ENCODE assay signal across 23 cellular contexts in the genomic region with DNA sequence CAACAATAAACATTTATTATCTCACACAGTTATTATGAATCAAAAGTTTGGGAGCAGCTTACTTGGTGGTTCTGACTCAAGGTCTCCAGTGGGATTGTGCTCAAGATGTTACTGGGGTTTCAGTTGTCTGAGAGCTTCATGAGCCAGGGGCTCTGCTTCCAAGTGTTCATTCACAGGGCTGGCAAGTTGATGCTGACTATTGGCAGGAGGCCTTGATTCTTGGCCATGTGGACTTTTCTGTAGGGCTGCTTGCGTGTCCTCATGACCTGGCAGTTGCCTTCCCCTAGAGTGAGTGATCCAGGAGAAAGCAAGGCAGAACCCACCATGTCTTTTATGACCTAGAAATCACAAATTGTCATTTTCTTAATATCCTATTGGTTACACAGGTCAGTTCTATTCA.
"Had no signal": no experiment of that assay in that cellular context is flagged by ENCODE, and none has a peak within 500 bp of the region (broad histone marks: within the 10 kb centered on the region; RNA-seq: fewer than 3 reads in every experiment).

No MANE protein-coding gene starts in this region.

- H3K9me3 ChIP-seq: esophagus muscularis mucosa, heart right ventricle, mucosa of descending colon, neutrophil, sigmoid colon, testis, tibial artery had no signal

- ATAC-seq: left colon; mucosa of descending colon; natural killer cell treated with Interleukin-12 subunit alpha and Interleukin-12 subunit beta and Interleukin-15 and Interleukin-18, amount 100 ng/mL, for 72 hours; stimulated activated effector memory CD8-positive, alpha-beta T cell treated with anti-CD3 and anti-CD28 coated beads, Interleukin-12 subunit alpha, Interleukin-12 subunit beta, amount 100 ng/mL, for 72 hours; stimulated activated naive CD8-positive, alpha-beta T cell treated with anti-CD3 and anti-CD28 coated beads, Interleukin-15, Interleukin-2, amounts not matched to agents 100 U/mL and 50 U/mL, for 24 hours had no signal

- H3K27me3 ChIP-seq: esophagus muscularis mucosa, heart right ventricle, neutrophil, sigmoid colon, testis, tibial artery had no signal

- DNase-seq: dermis blood vessel endothelial cell; effector memory CD4-positive, alpha-beta T cell; foreskin melanocyte; glutamatergic neuron; heart right ventricle; hippocampal formation; left colon; mesenchymal stem cell; mucosa of descending colon; naive B cell; sigmoid colon; stimulated activated CD4-positive, alpha-beta T cell treated with anti-CD3 and anti-CD28 coated beads, Interleukin-2, amount 100 ng/mL, for 24 hours; stimulated activated CD4-positive, alpha-beta T cell treated with anti-CD3 and anti-CD28 coated beads, Interleukin-4, amount 100 ng/mL, for 24 hours; stimulated activated naive CD8-positive, alpha-beta T cell treated with anti-CD3 and anti-CD28 coated beads, Interleukin-15, Interleukin-2, amounts not matched to agents 100 U/mL and 50 U/mL, for 24 hours; substantia nigra; testis; tibial artery had no signal

- H3K36me3 ChIP-seq: esophagus muscularis mucosa, heart right ventricle, neutrophil, sigmoid colon, tibial artery had no signal

- H3K4me3 ChIP-seq: coronary artery, esophagus muscularis mucosa, heart right ventricle, lung, mucosa of descending colon, sigmoid colon, testis, tibial artery had no signal
